ENCODE assay signal across 3 cellular contexts in the genomic region with DNA sequence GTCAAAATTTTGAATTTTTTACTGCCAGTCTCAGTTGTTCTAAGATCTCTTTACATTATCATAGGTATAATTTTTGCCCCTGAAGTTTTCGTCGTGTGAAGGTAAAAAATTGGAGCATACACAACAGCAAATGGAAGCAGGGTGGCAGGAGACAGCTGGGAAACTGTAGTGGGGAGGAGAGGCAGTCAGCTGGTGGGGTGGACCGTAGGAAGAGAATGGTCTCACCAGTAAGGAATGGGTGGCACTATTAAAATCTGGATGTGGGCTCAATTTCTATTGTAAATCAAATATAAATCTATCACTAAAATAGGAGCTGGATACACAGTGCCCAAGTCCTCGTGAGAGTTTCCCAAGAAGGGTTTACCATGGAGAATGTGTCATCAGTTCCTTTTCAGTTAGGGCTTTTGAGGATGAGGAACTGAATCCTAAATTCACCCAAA.
TF ChIP-seq lines count a peak whose summit lies in the region.

No MANE protein-coding gene starts in this region.

TF ChIP-seq in SK-N-SH, 30 proteins besides CTCF, POLR2A, EP300 and RAD21:
- TF ChIP-seq, protein P1, sequence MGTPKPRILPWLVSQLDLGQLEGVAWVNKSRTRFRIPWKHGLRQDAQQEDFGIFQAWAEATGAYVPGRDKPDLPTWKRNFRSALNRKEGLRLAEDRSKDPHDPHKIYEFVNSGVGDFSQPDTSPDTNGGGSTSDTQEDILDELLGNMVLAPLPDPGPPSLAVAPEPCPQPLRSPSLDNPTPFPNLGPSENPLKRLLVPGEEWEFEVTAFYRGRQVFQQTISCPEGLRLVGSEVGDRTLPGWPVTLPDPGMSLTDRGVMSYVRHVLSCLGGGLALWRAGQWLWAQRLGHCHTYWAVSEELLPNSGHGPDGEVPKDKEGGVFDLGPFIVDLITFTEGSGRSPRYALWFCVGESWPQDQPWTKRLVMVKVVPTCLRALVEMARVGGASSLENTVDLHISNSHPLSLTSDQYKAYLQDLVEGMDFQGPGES (IDR thresholded peaks at IDR 0.05; ENCODE audit: low read depth, low read length): no peak

TF ChIP-seq in SK-N-SH treated with all-trans-retinoic acid at 6 μM for 48 hours, 23 proteins besides CTCF, POLR2A, EP300 and RAD21 (continued from another document and continues in another):
- no peak for TF ChIP-seq GLIS3 (CRISPR knock-in tag; IDR thresholded peaks at IDR 0.05)
- TF ChIP-seq ZFP3 (CRISPR knock-in tag; IDR thresholded peaks at IDR 0.05): no peak
- TF ChIP-seq, protein P2, sequence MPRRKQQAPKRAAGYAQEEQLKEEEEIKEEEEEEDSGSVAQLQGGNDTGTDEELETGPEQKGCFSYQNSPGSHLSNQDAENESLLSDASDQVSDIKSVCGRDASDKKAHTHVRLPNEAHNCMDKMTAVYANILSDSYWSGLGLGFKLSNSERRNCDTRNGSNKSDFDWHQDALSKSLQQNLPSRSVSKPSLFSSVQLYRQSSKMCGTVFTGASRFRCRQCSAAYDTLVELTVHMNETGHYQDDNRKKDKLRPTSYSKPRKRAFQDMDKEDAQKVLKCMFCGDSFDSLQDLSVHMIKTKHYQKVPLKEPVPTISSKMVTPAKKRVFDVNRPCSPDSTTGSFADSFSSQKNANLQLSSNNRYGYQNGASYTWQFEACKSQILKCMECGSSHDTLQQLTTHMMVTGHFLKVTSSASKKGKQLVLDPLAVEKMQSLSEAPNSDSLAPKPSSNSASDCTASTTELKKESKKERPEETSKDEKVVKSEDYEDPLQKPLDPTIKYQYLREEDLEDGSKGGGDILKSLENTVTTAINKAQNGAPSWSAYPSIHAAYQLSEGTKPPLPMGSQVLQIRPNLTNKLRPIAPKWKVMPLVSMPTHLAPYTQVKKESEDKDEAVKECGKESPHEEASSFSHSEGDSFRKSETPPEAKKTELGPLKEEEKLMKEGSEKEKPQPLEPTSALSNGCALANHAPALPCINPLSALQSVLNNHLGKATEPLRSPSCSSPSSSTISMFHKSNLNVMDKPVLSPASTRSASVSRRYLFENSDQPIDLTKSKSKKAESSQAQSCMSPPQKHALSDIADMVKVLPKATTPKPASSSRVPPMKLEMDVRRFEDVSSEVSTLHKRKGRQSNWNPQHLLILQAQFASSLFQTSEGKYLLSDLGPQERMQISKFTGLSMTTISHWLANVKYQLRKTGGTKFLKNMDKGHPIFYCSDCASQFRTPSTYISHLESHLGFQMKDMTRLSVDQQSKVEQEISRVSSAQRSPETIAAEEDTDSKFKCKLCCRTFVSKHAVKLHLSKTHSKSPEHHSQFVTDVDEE (CRISPR knock-in tag; IDR thresholded peaks at IDR 0.05): no peak
- no peak for TF ChIP-seq ARNTL (CRISPR knock-in tag; IDR thresholded peaks at IDR 0.05; ENCODE audit: borderline replicate concordance, low read depth)
- TF ChIP-seq, protein P3, sequence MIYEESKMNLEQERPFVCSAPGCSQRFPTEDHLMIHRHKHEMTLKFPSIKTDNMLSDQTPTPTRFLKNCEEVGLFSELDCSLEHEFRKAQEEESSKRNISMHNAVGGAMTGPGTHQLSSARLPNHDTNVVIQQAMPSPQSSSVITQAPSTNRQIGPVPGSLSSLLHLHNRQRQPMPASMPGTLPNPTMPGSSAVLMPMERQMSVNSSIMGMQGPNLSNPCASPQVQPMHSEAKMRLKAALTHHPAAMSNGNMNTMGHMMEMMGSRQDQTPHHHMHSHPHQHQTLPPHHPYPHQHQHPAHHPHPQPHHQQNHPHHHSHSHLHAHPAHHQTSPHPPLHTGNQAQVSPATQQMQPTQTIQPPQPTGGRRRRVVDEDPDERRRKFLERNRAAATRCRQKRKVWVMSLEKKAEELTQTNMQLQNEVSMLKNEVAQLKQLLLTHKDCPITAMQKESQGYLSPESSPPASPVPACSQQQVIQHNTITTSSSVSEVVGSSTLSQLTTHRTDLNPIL (CRISPR knock-in tag; IDR thresholded peaks at IDR 0.05; ENCODE audit: low read depth): no peak
- no peak for TF ChIP-seq TCF4 (CRISPR knock-in tag; IDR thresholded peaks at IDR 0.05; ENCODE audit: borderline replicate concordance)
- TF ChIP-seq ZC3H10 (CRISPR knock-in tag; IDR thresholded peaks at IDR 0.05): no peak
- TF ChIP-seq RARB (CRISPR knock-in tag; IDR thresholded peaks at IDR 0.05): no peak
- TF ChIP-seq, protein P4, sequence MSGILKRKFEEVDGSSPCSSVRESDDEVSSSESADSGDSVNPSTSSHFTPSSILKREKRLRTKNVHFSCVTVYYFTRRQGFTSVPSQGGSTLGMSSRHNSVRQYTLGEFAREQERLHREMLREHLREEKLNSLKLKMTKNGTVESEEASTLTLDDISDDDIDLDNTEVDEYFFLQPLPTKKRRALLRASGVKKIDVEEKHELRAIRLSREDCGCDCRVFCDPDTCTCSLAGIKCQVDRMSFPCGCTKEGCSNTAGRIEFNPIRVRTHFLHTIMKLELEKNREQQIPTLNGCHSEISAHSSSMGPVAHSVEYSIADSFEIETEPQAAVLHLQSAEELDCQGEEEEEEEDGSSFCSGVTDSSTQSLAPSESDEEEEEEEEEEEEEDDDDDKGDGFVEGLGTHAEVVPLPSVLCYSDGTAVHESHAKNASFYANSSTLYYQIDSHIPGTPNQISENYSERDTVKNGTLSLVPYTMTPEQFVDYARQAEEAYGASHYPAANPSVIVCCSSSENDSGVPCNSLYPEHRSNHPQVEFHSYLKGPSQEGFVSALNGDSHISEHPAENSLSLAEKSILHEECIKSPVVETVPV (CRISPR knock-in tag; IDR thresholded peaks at IDR 0.05): no peak
- TF ChIP-seq ZNF70 (CRISPR knock-in tag; IDR thresholded peaks at IDR 0.05): no peak
- TF ChIP-seq, protein P5, sequence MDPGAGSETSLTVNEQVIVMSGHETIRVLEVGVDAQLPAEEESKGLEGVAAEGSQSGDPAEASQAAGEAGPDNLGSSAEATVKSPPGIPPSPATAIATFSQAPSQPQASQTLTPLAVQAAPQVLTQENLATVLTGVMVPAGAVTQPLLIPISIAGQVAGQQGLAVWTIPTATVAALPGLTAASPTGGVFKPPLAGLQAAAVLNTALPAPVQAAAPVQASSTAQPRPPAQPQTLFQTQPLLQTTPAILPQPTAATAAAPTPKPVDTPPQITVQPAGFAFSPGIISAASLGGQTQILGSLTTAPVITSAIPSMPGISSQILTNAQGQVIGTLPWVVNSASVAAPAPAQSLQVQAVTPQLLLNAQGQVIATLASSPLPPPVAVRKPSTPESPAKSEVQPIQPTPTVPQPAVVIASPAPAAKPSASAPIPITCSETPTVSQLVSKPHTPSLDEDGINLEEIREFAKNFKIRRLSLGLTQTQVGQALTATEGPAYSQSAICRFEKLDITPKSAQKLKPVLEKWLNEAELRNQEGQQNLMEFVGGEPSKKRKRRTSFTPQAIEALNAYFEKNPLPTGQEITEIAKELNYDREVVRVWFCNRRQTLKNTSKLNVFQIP (CRISPR knock-in tag; IDR thresholded peaks at IDR 0.05; ENCODE audit: borderline replicate concordance, low read depth): no peak
- TF ChIP-seq ZFP30 (CRISPR knock-in tag; IDR thresholded peaks at IDR 0.05): no peak
- no peak for TF ChIP-seq ZNF8 (CRISPR knock-in tag; IDR thresholded peaks at IDR 0.05)
- TF ChIP-seq, protein P6, sequence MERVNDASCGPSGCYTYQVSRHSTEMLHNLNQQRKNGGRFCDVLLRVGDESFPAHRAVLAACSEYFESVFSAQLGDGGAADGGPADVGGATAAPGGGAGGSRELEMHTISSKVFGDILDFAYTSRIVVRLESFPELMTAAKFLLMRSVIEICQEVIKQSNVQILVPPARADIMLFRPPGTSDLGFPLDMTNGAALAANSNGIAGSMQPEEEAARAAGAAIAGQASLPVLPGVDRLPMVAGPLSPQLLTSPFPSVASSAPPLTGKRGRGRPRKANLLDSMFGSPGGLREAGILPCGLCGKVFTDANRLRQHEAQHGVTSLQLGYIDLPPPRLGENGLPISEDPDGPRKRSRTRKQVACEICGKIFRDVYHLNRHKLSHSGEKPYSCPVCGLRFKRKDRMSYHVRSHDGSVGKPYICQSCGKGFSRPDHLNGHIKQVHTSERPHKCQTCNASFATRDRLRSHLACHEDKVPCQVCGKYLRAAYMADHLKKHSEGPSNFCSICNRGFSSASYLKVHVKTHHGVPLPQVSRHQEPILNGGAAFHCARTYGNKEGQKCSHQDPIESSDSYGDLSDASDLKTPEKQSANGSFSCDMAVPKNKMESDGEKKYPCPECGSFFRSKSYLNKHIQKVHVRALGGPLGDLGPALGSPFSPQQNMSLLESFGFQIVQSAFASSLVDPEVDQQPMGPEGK (CRISPR knock-in tag; IDR thresholded peaks at IDR 0.05; ENCODE audit: borderline replicate concordance): no peak
- TF ChIP-seq ISL1 (CRISPR knock-in tag; IDR thresholded peaks at IDR 0.05): no peak

TF ChIP-seq in HepG2, 621 proteins besides CTCF, POLR2A, EP300 and RAD21 (continues in another document):
- TF ChIP-seq ZBTB3 (CRISPR knock-in tag; IDR thresholded peaks at IDR 0.05; ENCODE audit: borderline replicate concordance, low read depth) (no peak), GTF3A (CRISPR knock-in tag; conservative IDR thresholded peaks at IDR 0.05) (no peak), MAFK (conservative IDR thresholded peaks at IDR 0.05 in 1 of 2, IDR thresholded peaks at IDR 0.05 in 1 of 2; ENCODE audit: low read length in 2 of 2) (no peak), ZNF567 (CRISPR knock-in tag; IDR thresholded peaks at IDR 0.05; ENCODE audit: borderline replicate concordance) (no peak), CHD4 (IDR thresholded peaks at IDR 0.05; ENCODE audit: borderline replicate concordance, low read length) (peak; percentile 89; the same call in 1 of the 2 replicates), RBM39 (IDR thresholded peaks at IDR 0.05; ENCODE audit: low read depth, low read length, poor library complexity, severe bottlenecking) (no peak), FLYWCH1 (CRISPR knock-in tag; IDR thresholded peaks at IDR 0.05) (no peak), WIZ (CRISPR knock-in tag; IDR thresholded peaks at IDR 0.05) (no peak), GABPA (IDR thresholded peaks at IDR 0.05; ENCODE audit: low read depth, low read length) (no peak), GABPA (CRISPR knock-in tag; IDR thresholded peaks at IDR 0.05; ENCODE audit: low read depth) (0 out of 2 replicates have a peak, but pooled peaks have one; percentile 12), ZSCAN20 (CRISPR knock-in tag; IDR thresholded peaks at IDR 0.05; ENCODE audit: borderline replicate concordance) (no peak), TP53 (CRISPR knock-in tag; conservative IDR thresholded peaks at IDR 0.05) (0 out of 2 replicates have a peak, but pooled peaks have one; percentile 18), TEAD3 (CRISPR knock-in tag; optimal IDR thresholded peaks at IDR 0.05; ENCODE audit: borderline replicate concordance) (no peak), ZFP36L2 (CRISPR knock-in tag; IDR thresholded peaks at IDR 0.05) (no peak), ZC3H4 (CRISPR knock-in tag; IDR thresholded peaks at IDR 0.05; ENCODE audit: borderline replicate concordance) (peak; percentile 94), SP5 (CRISPR knock-in tag; IDR thresholded peaks at IDR 0.05; ENCODE audit: borderline replicate concordance, low read depth) (no peak), BRD4 (CRISPR knock-in tag; IDR thresholded peaks at IDR 0.05) (no peak), ZBTB7A (CRISPR knock-in tag; IDR thresholded peaks at IDR 0.05) (no peak), ZNF263 (CRISPR knock-in tag; IDR thresholded peaks at IDR 0.05) (no peak), SMARCC2 (IDR thresholded peaks at IDR 0.05) (no peak), FOXP1 (IDR thresholded peaks at IDR 0.05) (no peak), FOXP1 (CRISPR knock-in tag; IDR thresholded peaks at IDR 0.05) (no peak), ADNP (CRISPR knock-in tag; IDR thresholded peaks at IDR 0.05) (no peak), SMARCE1 (IDR thresholded peaks at IDR 0.05; ENCODE audit: borderline replicate concordance) (no peak)
- TF ChIP-seq, protein P7, sequence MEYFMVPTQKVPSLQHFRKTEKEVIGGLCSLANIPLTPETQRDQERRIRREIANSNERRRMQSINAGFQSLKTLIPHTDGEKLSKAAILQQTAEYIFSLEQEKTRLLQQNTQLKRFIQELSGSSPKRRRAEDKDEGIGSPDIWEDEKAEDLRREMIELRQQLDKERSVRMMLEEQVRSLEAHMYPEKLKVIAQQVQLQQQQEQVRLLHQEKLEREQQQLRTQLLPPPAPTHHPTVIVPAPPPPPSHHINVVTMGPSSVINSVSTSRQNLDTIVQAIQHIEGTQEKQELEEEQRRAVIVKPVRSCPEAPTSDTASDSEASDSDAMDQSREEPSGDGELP (IDR thresholded peaks at IDR 0.05; ENCODE audit: borderline replicate concordance, low read depth): peak; percentile 79
- TF ChIP-seq, protein P8, sequence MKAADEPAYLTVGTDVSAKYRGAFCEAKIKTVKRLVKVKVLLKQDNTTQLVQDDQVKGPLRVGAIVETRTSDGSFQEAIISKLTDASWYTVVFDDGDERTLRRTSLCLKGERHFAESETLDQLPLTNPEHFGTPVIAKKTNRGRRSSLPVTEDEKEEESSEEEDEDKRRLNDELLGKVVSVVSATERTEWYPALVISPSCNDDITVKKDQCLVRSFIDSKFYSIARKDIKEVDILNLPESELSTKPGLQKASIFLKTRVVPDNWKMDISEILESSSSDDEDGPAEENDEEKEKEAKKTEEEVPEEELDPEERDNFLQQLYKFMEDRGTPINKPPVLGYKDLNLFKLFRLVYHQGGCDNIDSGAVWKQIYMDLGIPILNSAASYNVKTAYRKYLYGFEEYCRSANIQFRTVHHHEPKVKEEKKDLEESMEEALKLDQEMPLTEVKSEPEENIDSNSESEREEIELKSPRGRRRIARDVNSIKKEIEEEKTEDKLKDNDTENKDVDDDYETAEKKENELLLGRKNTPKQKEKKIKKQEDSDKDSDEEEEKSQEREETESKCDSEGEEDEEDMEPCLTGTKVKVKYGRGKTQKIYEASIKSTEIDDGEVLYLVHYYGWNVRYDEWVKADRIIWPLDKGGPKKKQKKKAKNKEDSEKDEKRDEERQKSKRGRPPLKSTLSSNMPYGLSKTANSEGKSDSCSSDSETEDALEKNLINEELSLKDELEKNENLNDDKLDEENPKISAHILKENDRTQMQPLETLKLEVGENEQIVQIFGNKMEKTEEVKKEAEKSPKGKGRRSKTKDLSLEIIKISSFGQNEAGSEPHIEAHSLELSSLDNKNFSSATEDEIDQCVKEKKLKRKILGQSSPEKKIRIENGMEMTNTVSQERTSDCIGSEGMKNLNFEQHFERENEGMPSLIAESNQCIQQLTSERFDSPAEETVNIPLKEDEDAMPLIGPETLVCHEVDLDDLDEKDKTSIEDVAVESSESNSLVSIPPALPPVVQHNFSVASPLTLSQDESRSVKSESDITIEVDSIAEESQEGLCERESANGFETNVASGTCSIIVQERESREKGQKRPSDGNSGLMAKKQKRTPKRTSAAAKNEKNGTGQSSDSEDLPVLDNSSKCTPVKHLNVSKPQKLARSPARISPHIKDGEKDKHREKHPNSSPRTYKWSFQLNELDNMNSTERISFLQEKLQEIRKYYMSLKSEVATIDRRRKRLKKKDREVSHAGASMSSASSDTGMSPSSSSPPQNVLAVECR (CRISPR knock-in tag; IDR thresholded peaks at IDR 0.05; ENCODE audit: borderline replicate concordance): 0 out of 2 replicates have a peak, but pooled peaks have one; percentile 8
